ENCODE assay signal across 22 cellular contexts in the genomic region with DNA sequence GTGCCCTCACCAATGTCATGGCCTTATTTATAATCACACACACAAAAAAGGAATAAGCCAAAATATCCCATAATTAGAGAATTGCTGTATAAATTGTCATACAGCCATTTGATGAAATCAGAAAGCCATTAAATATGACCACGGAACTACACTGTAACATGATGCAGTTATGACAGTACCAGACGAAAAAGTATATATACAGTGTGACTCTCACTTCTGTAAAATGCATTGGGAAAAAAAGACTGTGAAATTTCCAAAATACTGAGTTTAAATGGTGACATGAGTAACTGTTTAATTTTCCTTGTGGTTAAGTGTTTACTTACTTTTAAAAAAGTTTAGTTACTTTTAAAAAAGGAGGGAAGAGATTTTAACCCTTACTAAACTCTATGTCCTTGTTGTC. TPM values are rescaled to one million over a fixed set of nuclear protein-coding genes. Genes with fewer than 3 reads are reported as not detected.
DNase-seq lines count a peak whose midpoint lies in the region; ATAC-seq, FAIRE-seq and TF ChIP-seq lines count a peak whose summit lies in the region.
"Had no signal": no experiment of that assay in that cellular context is flagged by ENCODE, and none has a peak within 500 bp of the region (broad histone marks: within the 10 kb centered on the region; RNA-seq: fewer than 3 reads in every experiment).

No MANE protein-coding gene starts in this region.

- CTCF ChIA-PET in activated CD4-positive, alpha-beta memory T cell treated with anti-CD3 and anti-CD28 coated beads for 36 hours (lab: Charles Lee) = no interaction called here
- CTCF ChIA-PET in activated CD4-positive, alpha-beta memory T cell treated with anti-CD3 and anti-CD28 coated beads, Interleukin-2, amount 10 ng/mL, durations not matched to agents 7 days and 5 days (lab: Charles Lee) = no interaction called here
- CTCF ChIA-PET in naive thymus-derived CD4-positive, alpha-beta T cell (lab: Charles Lee) = no interaction called here

- no peak for DNase-seq in activated CD4-positive, alpha-beta memory T cell treated with anti-CD3 and anti-CD28 coated beads for 36 hours
- DNase-seq in activated CD4-positive, alpha-beta memory T cell treated with anti-CD3 and anti-CD28 coated beads, Interleukin-2, amount 10 ng/mL, durations not matched to agents 7 days and 5 days = no peak
- DNase-seq in GM12891 (ENCODE audit: insufficient read length, low spot score) (no peak), T-helper 17 cell (no peak), dermis blood vessel endothelial cell (no peak), OCI-M2 (lab: John Stamatoyannopoulos, UW; ENCODE audit: unreplicated experiment) (no peak), Kasumi-1 (lab: John Stamatoyannopoulos, UW) (no peak)
- no peak for DNase-seq in naive thymus-derived CD4-positive, alpha-beta T cell
- DNase-seq: activated CD4-positive, alpha-beta T cell treated with anti-CD3 and anti-CD28 coated beads for 48 hours; amniotic stem cell; effector CD8-positive, alpha-beta T cell; foreskin fibroblast; left cardiac atrium; MG63; NCI-H2171; NCI-H524; RPMI8226; sigmoid colon; stimulated activated CD4-positive, alpha-beta T cell treated with anti-CD3 and anti-CD28 coated beads, Interleukin-15, amount 100 ng/mL, for 24 hours; upper lobe of left lung had no signal

- no peak for TF ChIP-seq POLR2A in GM12891 (IDR thresholded peaks at IDR 0.05; ENCODE audit: low read depth, low read length)

- peaks cover 50% of the 10 kb centered on the region for H3K4me1 Mint-ChIP-seq in activated CD4-positive, alpha-beta memory T cell treated with anti-CD3 and anti-CD28 coated beads for 36 hours (ENCODE audit: low read depth)
- peaks cover 32% of the 10 kb centered on the region for H3K4me1 Mint-ChIP-seq in activated CD4-positive, alpha-beta memory T cell treated with anti-CD3 and anti-CD28 coated beads, Interleukin-2, amount 10 ng/mL, durations not matched to agents 7 days and 5 days
- H3K4me1 Mint-ChIP-seq in T-helper 17 cell = peaks cover 38% of the 10 kb centered on the region
- H3K4me1 Mint-ChIP-seq in naive thymus-derived CD4-positive, alpha-beta T cell = peaks cover 35 to 97% (median 86%) of the 10 kb centered on the region in 7 donors

- H3K27me3 ChIP-seq in naive thymus-derived CD4-positive, alpha-beta T cell (ENCODE audit: control insufficient read depth in 2 of 2, insufficient read depth in 2 of 2, low read length in 2 of 2) = no peaks in the 10 kb centered on the region
- H3K27me3 ChIP-seq: MG63, sigmoid colon, upper lobe of left lung had no signal

- H3K27ac Mint-ChIP-seq in activated CD4-positive, alpha-beta memory T cell treated with anti-CD3 and anti-CD28 coated beads for 36 hours = peak overlapping the region; percentile 23
- H3K27ac Mint-ChIP-seq in activated CD4-positive, alpha-beta memory T cell treated with anti-CD3 and anti-CD28 coated beads, Interleukin-2, amount 10 ng/mL, durations not matched to agents 7 days and 5 days = no peak overlapping the region
- H3K27ac Mint-ChIP-seq in T-helper 17 cell = peak overlapping the region; percentile 88
- H3K27ac Mint-ChIP-seq in naive thymus-derived CD4-positive, alpha-beta T cell = peak overlapping the region in 8 of 9 donors; percentile 60 to 98 (median 86)
- H3K27ac Mint-ChIP-seq: T-helper 1 cell treated with Interleukin-12 subunit alpha and Interleukin-12 subunit beta and Interleukin-4 antibody, amounts not matched to agents 30 μg/mL and 1 μg/mL, for 36 hours had no signal

- no peak overlapping the region for H3K4me3 ChIP-seq in naive thymus-derived CD4-positive, alpha-beta T cell (ENCODE audit: low read length)
- H3K4me3 ChIP-seq: K562, MG63, sigmoid colon, upper lobe of left lung had no signal

- intact Hi-C loops in activated CD4-positive, alpha-beta memory T cell treated with anti-CD3 and anti-CD28 coated beads for 36 hours (cut with micrococcal nuclease) = no loop called here
- intact Hi-C loops in naive thymus-derived CD4-positive, alpha-beta T cell (cut with micrococcal nuclease) = no loop called here

- H3K9me3 Mint-ChIP-seq in activated CD4-positive, alpha-beta memory T cell treated with anti-CD3 and anti-CD28 coated beads for 36 hours = no peaks in the 10 kb centered on the region
- H3K9me3 Mint-ChIP-seq in activated CD4-positive, alpha-beta memory T cell treated with anti-CD3 and anti-CD28 coated beads, Interleukin-2, amount 10 ng/mL, durations not matched to agents 7 days and 5 days = no peaks in the 10 kb centered on the region
- H3K9me3 Mint-ChIP-seq in naive thymus-derived CD4-positive, alpha-beta T cell = no peaks in the 10 kb centered on the region
- H3K9me3 Mint-ChIP-seq: T-helper 1 cell treated with Interleukin-12 subunit alpha and Interleukin-12 subunit beta and Interleukin-4 antibody, amounts not matched to agents 30 μg/mL and 1 μg/mL, for 36 hours had no signal

- H3K4me1 ChIP-seq in naive thymus-derived CD4-positive, alpha-beta T cell (ENCODE audit: control insufficient read depth in 2 of 2, insufficient read depth in 2 of 2, low read length in 2 of 2) = peaks cover 4 to 43% of the 10 kb centered on the region in 2 donors
- H3K4me1 ChIP-seq: sigmoid colon had no signal

- POLR2A ChIA-PET in activated CD4-positive, alpha-beta memory T cell treated with anti-CD3 and anti-CD28 coated beads for 36 hours (lab: Charles Lee) = no interaction called here
- POLR2A ChIA-PET in activated CD4-positive, alpha-beta memory T cell treated with anti-CD3 and anti-CD28 coated beads, Interleukin-2, amount 10 ng/mL, durations not matched to agents 7 days and 5 days (lab: Charles Lee) = interaction anchor here (0.6 to 2.6 kb wide), 2 partner anchors 21 to 25 kb away, joined by 3 to 8 read pairs; partner anchors contain the start of gene UXS1
- POLR2A ChIA-PET in naive thymus-derived CD4-positive, alpha-beta T cell (lab: Charles Lee) = interaction anchor here (0.8 kb wide), 2 partner anchors 18 to 25 kb away, joined by 3 read pairs; no protein-coding TSS in a partner anchor

- H3K36me3 Mint-ChIP-seq in activated CD4-positive, alpha-beta memory T cell treated with anti-CD3 and anti-CD28 coated beads for 36 hours = peaks cover 3% of the 10 kb centered on the region
- H3K36me3 Mint-ChIP-seq in activated CD4-positive, alpha-beta memory T cell treated with anti-CD3 and anti-CD28 coated beads, Interleukin-2, amount 10 ng/mL, durations not matched to agents 7 days and 5 days (ENCODE audit: low read depth) = peaks cover 13% of the 10 kb centered on the region
- peaks cover 4% of the 10 kb centered on the region for H3K36me3 Mint-ChIP-seq in T-helper 17 cell (ENCODE audit: low read depth)
- peaks cover 0 to 13% (median 6%) of the 10 kb centered on the region in 5 donors for H3K36me3 Mint-ChIP-seq in naive thymus-derived CD4-positive, alpha-beta T cell

- H3K36me3 ChIP-seq in naive thymus-derived CD4-positive, alpha-beta T cell (ENCODE audit: control insufficient read depth in 2 of 3, insufficient read depth in 3 of 3, low read length in 3 of 3) = peaks cover 0 to 5% (median 4%) of the 10 kb centered on the region in 3 experiments
- H3K36me3 ChIP-seq: sigmoid colon, upper lobe of left lung had no signal

- no peak for ATAC-seq in T-helper 17 cell
- no peak for ATAC-seq in naive thymus-derived CD4-positive, alpha-beta T cell
- ATAC-seq: K562, left cardiac atrium had no signal

- no peaks in the 10 kb centered on the region for H3K9me3 ChIP-seq in T-helper 17 cell (ENCODE audit: control insufficient read depth, low read length, poor library complexity, severe bottlenecking)
- no peaks in the 10 kb centered on the region for H3K9me3 ChIP-seq in naive thymus-derived CD4-positive, alpha-beta T cell (ENCODE audit: control insufficient read depth in 2 of 3, low read length in 3 of 3)
- H3K9me3 ChIP-seq: MG63, sigmoid colon, upper lobe of left lung had no signal

- peak overlapping the region; percentile 23 for H3K27ac ChIP-seq in naive thymus-derived CD4-positive, alpha-beta T cell (ENCODE audit: low read depth, low read length)
- H3K27ac ChIP-seq: sigmoid colon had no signal

- no peak for FAIRE-seq in GM12891 (lab: Jason Lieb, UNC)
- FAIRE-seq: K562 had no signal

- no peaks in the 10 kb centered on the region for H3K27me3 Mint-ChIP-seq in activated CD4-positive, alpha-beta memory T cell treated with anti-CD3 and anti-CD28 coated beads for 36 hours
- H3K27me3 Mint-ChIP-seq in activated CD4-positive, alpha-beta memory T cell treated with anti-CD3 and anti-CD28 coated beads, Interleukin-2, amount 10 ng/mL, durations not matched to agents 7 days and 5 days = no peaks in the 10 kb centered on the region
- no peaks in the 10 kb centered on the region for H3K27me3 Mint-ChIP-seq in T-helper 17 cell
- no peaks in the 10 kb centered on the region for H3K27me3 Mint-ChIP-seq in naive thymus-derived CD4-positive, alpha-beta T cell

- H3K4me3 Mint-ChIP-seq in activated CD4-positive, alpha-beta memory T cell treated with anti-CD3 and anti-CD28 coated beads for 36 hours = no peak overlapping the region
- H3K4me3 Mint-ChIP-seq in activated CD4-positive, alpha-beta memory T cell treated with anti-CD3 and anti-CD28 coated beads, Interleukin-2, amount 10 ng/mL, durations not matched to agents 7 days and 5 days = no peak overlapping the region
- no peak overlapping the region for H3K4me3 Mint-ChIP-seq in T-helper 17 cell
- H3K4me3 Mint-ChIP-seq in naive thymus-derived CD4-positive, alpha-beta T cell = peak overlapping the region in 1 of 10 donors; percentile 39
- H3K4me3 Mint-ChIP-seq: T-helper 1 cell treated with Interleukin-12 subunit alpha and Interleukin-12 subunit beta and Interleukin-4 antibody, amounts not matched to agents 30 μg/mL and 1 μg/mL, for 36 hours had no signal

TF ChIP-seq in GM12891, 5 proteins besides CTCF, POLR2A, EP300 and RAD21:
- TF ChIP-seq PAX5 (IDR thresholded peaks at IDR 0.05; ENCODE audit: insufficient read depth, low read length, severe bottlenecking) (no peak), TAF1 (IDR thresholded peaks at IDR 0.05; ENCODE audit: low read depth, low read length) (no peak), SPI1 (IDR thresholded peaks at IDR 0.05; ENCODE audit: low read depth, low read length) (0 out of 2 replicates have a peak, but pooled peaks have one; percentile 30), POLR2AphosphoS5 (IDR thresholded peaks at IDR 0.05; ENCODE audit: low read depth, low read length) (no peak)

RNA-seq across cellular contexts. Expression of gene UXS1, which starts 25.4 kb away (rescaled TPM):
- 10 to 100 TPM; 39.2 to 41.5 TPM for total RNA-seq in activated CD4-positive, alpha-beta memory T cell treated with anti-CD3 and anti-CD28 coated beads for 36 hours
- 10 to 100 TPM; 74.4 to 74.6 TPM for total RNA-seq in activated CD4-positive, alpha-beta memory T cell treated with anti-CD3 and anti-CD28 coated beads, Interleukin-2, amount 10 ng/mL, durations not matched to agents 7 days and 5 days
- 13.3 TPM for polyA plus RNA-seq in GM12891 (2012; ENCODE audit: low read depth, missing spikeins)
- total RNA-seq in T-helper 17 cell = 100 to 1,000 TPM in 1 of 2 donors, 10 to 100 TPM in 1; 96.4 to 106 TPM
- 100 to 1,000 TPM in 2 of 5 experiments, 10 to 100 TPM in 3; 52.3 to 185 (median 93.3) TPM for total RNA-seq in naive thymus-derived CD4-positive, alpha-beta T cell
- 100 to 1,000 TPM in 1 of 2 donors, 10 to 100 TPM in 1; 74.2 to 108 TPM for polyA plus RNA-seq in naive thymus-derived CD4-positive, alpha-beta T cell
- total RNA-seq in dermis blood vessel endothelial cell = 39.5 and 46.9 TPM in 2 replicates
